ENCODE assay signal across 8 cellular contexts in genomic region chr7:74401137-74401859, GRCh38. TPM values are rescaled to one million over a fixed set of nuclear protein-coding genes. Genes with fewer than 3 reads are reported as not detected.
DNase-seq lines count a peak whose midpoint lies in the region; ATAC-seq and TF ChIP-seq lines count a peak whose summit lies in the region.

No MANE protein-coding gene starts in this region.

- H3K27me3 ChIP-seq in BJ (ENCODE audit: control insufficient read depth, insufficient read depth, low read length) (no peaks in the 10 kb centered on the region), GM23338 (ENCODE audit: insufficient read depth) (no peaks in the 10 kb centered on the region)

- H3K4me1 ChIP-seq in GM23338 (ENCODE audit: insufficient read depth), result no peaks in the 10 kb centered on the region

- no peaks in the 10 kb centered on the region for H3K9me3 Mint-ChIP-seq in GM23338
- no peaks in the 10 kb centered on the region for H3K9me3 Mint-ChIP-seq in natural killer cell
- H3K9me3 Mint-ChIP-seq in stimulated activated naive B cell treated with anti-CD40 and anti-IgM and Interleukin-4, amounts not matched to agents 10 μg/mL and 1 μg/mL and 100 μg/mL, for 72 hours, result no peaks in the 10 kb centered on the region

- H3K4me1 Mint-ChIP-seq in GM23338 (peaks cover 12% of the 10 kb centered on the region; the same call in 1 of the 3 replicates), natural killer cell (no peaks in the 10 kb centered on the region)
- H3K4me1 Mint-ChIP-seq in stimulated activated naive B cell treated with anti-CD40 and anti-IgM and Interleukin-4, amounts not matched to agents 10 μg/mL and 1 μg/mL and 100 μg/mL, for 72 hours, result peaks cover 3 to 8% of the 10 kb centered on the region in 2 donors

- H3K4me3 Mint-ChIP-seq in GM23338, result no peak overlapping the region
- no peak overlapping the region for H3K4me3 Mint-ChIP-seq in natural killer cell
- no peak overlapping the region for H3K4me3 Mint-ChIP-seq in stimulated activated naive B cell treated with anti-CD40 and anti-IgM and Interleukin-4, amounts not matched to agents 10 μg/mL and 1 μg/mL and 100 μg/mL, for 72 hours

- H3F3A ChIP-seq in GM23338 (replicated peaks; ENCODE audit: low read depth), result peaks cover 6% of the 10 kb centered on the region; the same call in 1 of the 2 replicates

- peak; percentile 79 for ATAC-seq in GM23338
- ATAC-seq in natural killer cell, result peak; percentile 68 to 95 (median 87)
- peak; percentile 78 to 80 for ATAC-seq in stimulated activated naive B cell treated with anti-CD40 and anti-IgM and Interleukin-4, amounts not matched to agents 10 μg/mL and 1 μg/mL and 100 μg/mL, for 72 hours (replicated peaks)
- ATAC-seq in HG03108 (IDR thresholded peaks at IDR 0.05; ENCODE audit: unreplicated experiment), result no peak

- peaks cover 10% of the 10 kb centered on the region for H3K27me3 Mint-ChIP-seq in GM23338 (ENCODE audit: insufficient read depth, low read depth, poor library complexity)
- no peaks in the 10 kb centered on the region for H3K27me3 Mint-ChIP-seq in natural killer cell (ENCODE audit: low read depth in 2 of 2)
- no peaks in the 10 kb centered on the region for H3K27me3 Mint-ChIP-seq in stimulated activated naive B cell treated with anti-CD40 and anti-IgM and Interleukin-4, amounts not matched to agents 10 μg/mL and 1 μg/mL and 100 μg/mL, for 72 hours

- H3K36me3 ChIP-seq in BJ (ENCODE audit: control insufficient read depth, insufficient read depth, low read length) (peaks cover 26% of the 10 kb centered on the region), GM23338 (ENCODE audit: insufficient read depth) (0 out of 2 replicates have a peak, but pooled peaks cover 4% of the 10 kb centered on the region)

- H3K79me2 ChIP-seq in GM23338 (replicated peaks; ENCODE audit: insufficient read depth), result no peaks in the 10 kb centered on the region

- CTCF ChIA-PET in BJ (lab: Yijun Ruan, JAX), result interaction anchor here (0.6 to 22.8 kb wide), 47 partner anchors 9 to 539 kb away, joined by 3 to 416 read pairs (median 5); partner anchors contain the start of genes CLIP2, LAT2 and LIMK1

- peak; percentile 96 for TF ChIP-seq CTCF in BJ (IDR thresholded peaks at IDR 0.05; ENCODE audit: insufficient read depth, low read depth, low read length)
- peak; percentile 89 to 94 for TF ChIP-seq CTCF in GM23338 (conservative IDR thresholded peaks at IDR 0.05; ENCODE audit: low read depth in 2 of 2)
- TF ChIP-seq CTCF in epithelial cell of proximal tubule (conservative IDR thresholded peaks at IDR 0.05; ENCODE audit: low read depth, low read length), result peak; percentile 96
- TF ChIP-seq CTCF in natural killer cell (IDR thresholded peaks at IDR 0.05), result peak; percentile 87

- peaks cover 35% of the 10 kb centered on the region for H3K36me3 Mint-ChIP-seq in GM23338 (ENCODE audit: low read depth)
- no peaks in the 10 kb centered on the region for H3K36me3 Mint-ChIP-seq in natural killer cell
- peaks cover 21 to 57% of the 10 kb centered on the region in 2 donors for H3K36me3 Mint-ChIP-seq in stimulated activated naive B cell treated with anti-CD40 and anti-IgM and Interleukin-4, amounts not matched to agents 10 μg/mL and 1 μg/mL and 100 μg/mL, for 72 hours

- POLR2A ChIA-PET in BJ (lab: Charles Lee), result no interaction called here

- DNase-seq in BJ (ENCODE audit: low read depth) (no peak), GM23338 (ENCODE audit: low spot score) (peak; percentile 95), NOMO-1 (lab: John Stamatoyannopoulos, UW; ENCODE audit: unreplicated experiment in 2 of 2) (peak; percentile 65 to 84), epithelial cell of proximal tubule (ENCODE audit: low read depth) (no peak), natural killer cell (peak; percentile 74)
- DNase-seq in activated CD8-positive, alpha-beta memory T cell treated with anti-CD3 and anti-CD28 coated beads, Interleukin-2, amount 50 U/mL, for 24 hours (ENCODE audit: extremely low read depth), result peak; percentile 53
- peak; percentile 54 for DNase-seq in stimulated activated naive B cell treated with anti-CD40 and anti-IgM and Interleukin-4, amounts not matched to agents 10 μg/mL and 1 μg/mL and 100 μg/mL, for 72 hours

- H4K20me1 ChIP-seq in GM23338 (replicated peaks; ENCODE audit: insufficient read depth), result no peaks in the 10 kb centered on the region; the same call in 1 of the 2 replicates

- H3K4me2 ChIP-seq in GM23338, result no peak overlapping the region

- H3K27ac ChIP-seq in GM23338 (ENCODE audit: low read depth), result 0 out of 2 replicates have a peak overlapping the region, but pooled peaks have one; percentile 32

- H3K4me3 ChIP-seq in BJ (ENCODE audit: low read depth, low read length) (no peak overlapping the region), GM23338 (no peak overlapping the region), epithelial cell of proximal tubule (ENCODE audit: low read depth, low read length) (no peak overlapping the region)

- intact Hi-C loops in natural killer cell (cut with micrococcal nuclease), result loop anchor here (1.0 to 2.0 kb wide), 2 partner anchors 333 to 374 kb away; no protein-coding TSS in a partner anchor

- no peak overlapping the region for H2AFZ ChIP-seq in GM23338

- H3K9me2 ChIP-seq in GM23338 (ENCODE audit: insufficient read depth), result no peaks in the 10 kb centered on the region

- no peak overlapping the region for H3K27ac Mint-ChIP-seq in GM23338
- H3K27ac Mint-ChIP-seq in natural killer cell, result no peak overlapping the region
- H3K27ac Mint-ChIP-seq in stimulated activated naive B cell treated with anti-CD40 and anti-IgM and Interleukin-4, amounts not matched to agents 10 μg/mL and 1 μg/mL and 100 μg/mL, for 72 hours, result no peak overlapping the region

TF ChIP-seq in GM23338, 12 proteins besides CTCF, POLR2A, EP300 and RAD21 (continues in another document):
- TF ChIP-seq STAT1 (IDR thresholded peaks at IDR 0.05; ENCODE audit: unreplicated experiment), result no peak
- TF ChIP-seq EZH2phosphoT487 (IDR thresholded peaks at IDR 0.05; ENCODE audit: unreplicated experiment), result no peak
- no peak for TF ChIP-seq ZNF462 (CRISPR knock-in tag; IDR thresholded peaks at IDR 0.05)
- TF ChIP-seq ZNF331 (CRISPR knock-in tag; IDR thresholded peaks at IDR 0.05; ENCODE audit: low read depth), result no peak
- no peak for TF ChIP-seq CREB1 (CRISPR knock-in tag; IDR thresholded peaks at IDR 0.05; ENCODE audit: low read depth)
- no peak for TF ChIP-seq ZNF114 (CRISPR knock-in tag; IDR thresholded peaks at IDR 0.05)

RNA-seq across cellular contexts. Expression of gene GTF2IRD1, which starts 52.4 kb away (rescaled TPM):
- polyA plus RNA-seq in BJ (2011; rRNA removed) (23.8 and 29.0 TPM in 2 replicates), GM23338 (2016; fragmentation: Nextera tagmentation; extraction: Ambion mirVana) (37.1 and 40.9 TPM in 2 replicates)
- polyA minus RNA-seq in BJ (2011; rRNA and poly(A)+ RNA removed), result 19.3 and 24.8 TPM in 2 replicates
- total RNA-seq in GM23338 (2014; rRNA removed; shearing (Covaris generic)), result 21.9 and 28.7 TPM in 2 replicates
- total RNA-seq in epithelial cell of proximal tubule (23.8 and 28.0 TPM in 2 replicates), natural killer cell (not detected)

Comparison
In these comparisons a context has a peak if more than half of its experiments do, and no peak if none do; other contexts are left out.
1. DNase-seq: peak in GM23338 (single experiment), NOMO-1 (2 of 2), activated CD8-positive, alpha-beta memory T cell treated with anti-CD3 and anti-CD28 coated beads, Interleukin-2, amount 50 U/mL, for 24 hours (single experiment), natural killer cell (single experiment) and stimulated activated naive B cell treated with anti-CD40 and anti-IgM and Interleukin-4, amounts not matched to agents 10 μg/mL and 1 μg/mL and 100 μg/mL, for 72 hours (single experiment); none in BJ (single experiment) and epithelial cell of proximal tubule (single experiment).
2. RNA of gene GTF2IRD1, which starts 52.4 kb away (total RNA-seq): 21.9 to 28.7 TPM in GM23338 and 23.8 to 28.0 TPM in epithelial cell of proximal tubule; not detected in natural killer cell; every median in the first group is over 10 times any median in the second.
3. Peak in every context shown above with its lines, with median percentiles within 50 percentile points of each other: CTCF ChIP-seq.